In the genomic region with DNA sequence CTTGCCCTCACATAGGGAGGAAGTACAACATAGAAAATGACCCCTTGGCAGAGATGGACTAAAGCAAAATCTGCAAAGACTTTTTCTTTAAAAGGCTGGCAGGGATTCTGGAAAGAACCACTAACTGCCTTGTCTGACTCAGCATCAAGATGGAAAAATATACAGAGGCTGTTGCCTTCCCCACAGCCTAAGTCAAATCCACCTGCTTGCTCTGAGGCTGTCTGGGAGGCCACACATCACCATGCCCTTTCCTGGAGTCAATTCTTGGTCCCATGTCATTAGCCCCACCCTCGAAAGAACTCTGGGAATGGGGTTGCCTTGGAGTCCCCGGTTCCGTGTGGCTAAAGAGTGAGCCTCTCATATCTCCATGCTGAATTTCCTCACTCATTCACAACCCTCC, we compare ENCODE assay signal across 8 cellular contexts. TPM values are rescaled to one million over a fixed set of nuclear protein-coding genes. Genes with fewer than 3 reads are reported as not detected.
DNase-seq lines count a peak whose midpoint lies in the region; ATAC-seq and TF ChIP-seq lines count a peak whose summit lies in the region.

No MANE protein-coding gene starts in this region.

- no peaks in the 10 kb centered on the region for H3K9me3 Mint-ChIP-seq in CD4-positive, alpha-beta T cell
- H3K9me3 Mint-ChIP-seq in Caco-2 (ENCODE audit: unreplicated experiment), result no peaks in the 10 kb centered on the region

- H3K4me3 Mint-ChIP-seq in CD4-positive, alpha-beta T cell, result peak overlapping the region; percentile 46
- H3K4me3 Mint-ChIP-seq in Caco-2 (ENCODE audit: unreplicated experiment), result no peak overlapping the region

- no peaks in the 10 kb centered on the region for H3K27me3 ChIP-seq in CD4-positive, alpha-beta T cell (ENCODE audit: control insufficient read depth, insufficient read depth, low read length)
- H3K27me3 ChIP-seq in OCI-LY3 (ENCODE audit: low read depth, low read length) (no peaks in the 10 kb centered on the region), dorsolateral prefrontal cortex (no peaks in the 10 kb centered on the region), psoas muscle (ENCODE audit: insufficient read depth in 3 of 3, low read length in 2 of 3) (no peaks in the 10 kb centered on the region), Caco-2 (replicated peaks; ENCODE audit: control insufficient read depth, insufficient read depth, low read length) (no peaks in the 10 kb centered on the region)

- peaks cover 18% of the 10 kb centered on the region for H3K36me3 Mint-ChIP-seq in CD4-positive, alpha-beta T cell (ENCODE audit: low read depth)
- no peaks in the 10 kb centered on the region for H3K36me3 Mint-ChIP-seq in Caco-2 (ENCODE audit: insufficient read depth, unreplicated experiment)

- no peaks in the 10 kb centered on the region for H3K27me3 Mint-ChIP-seq in CD4-positive, alpha-beta T cell
- no peaks in the 10 kb centered on the region for H3K27me3 Mint-ChIP-seq in Caco-2 (ENCODE audit: insufficient read depth, unreplicated experiment)

- H3K4me1 ChIP-seq in OCI-LY3 (ENCODE audit: low read length), result peaks cover 97% of the 10 kb centered on the region
- H3K4me1 ChIP-seq in psoas muscle, result peaks cover 28% of the 10 kb centered on the region
- H3K4me1 ChIP-seq in Caco-2, result peaks cover 5% of the 10 kb centered on the region; the same call in 1 of the 2 replicates

- peaks cover 76% of the 10 kb centered on the region for H3K4me1 Mint-ChIP-seq in CD4-positive, alpha-beta T cell (ENCODE audit: low read depth)
- H3K4me1 Mint-ChIP-seq in Caco-2 (ENCODE audit: low read depth, unreplicated experiment), result peaks cover 10% of the 10 kb centered on the region

- H3K9ac ChIP-seq in OCI-LY3 (ENCODE audit: low read length), result peak overlapping the region; percentile 80

- no peak for ATAC-seq in CD4-positive, alpha-beta T cell (ENCODE audit: poor library complexity)
- ATAC-seq in psoas muscle, result peak in 3 of 4 donors; percentile 13 to 25 (median 16)

- H3K4me3 ChIP-seq in OCI-LY3 (ENCODE audit: low read length) (peak overlapping the region; percentile 52), dorsolateral prefrontal cortex (no peak overlapping the region), psoas muscle (no peak overlapping the region), Caco-2 (ENCODE audit: low read depth, low read length) (no peak overlapping the region)

- BruUV-seq in Caco-2 (replicated peaks; lab: Mats Ljungman, UMichigan), result no TSS peak

- H3K36me3 ChIP-seq in OCI-LY3 (replicated peaks; ENCODE audit: low read depth, low read length), result peaks cover 17% of the 10 kb centered on the region
- no peaks in the 10 kb centered on the region for H3K36me3 ChIP-seq in psoas muscle (ENCODE audit: insufficient read depth in 1 of 2, low read depth in 1 of 2)
- H3K36me3 ChIP-seq in Caco-2 (ENCODE audit: control insufficient read depth, insufficient read depth, low read length), result no peaks in the 10 kb centered on the region

- H3K27ac Mint-ChIP-seq in CD4-positive, alpha-beta T cell, result peak overlapping the region; percentile 87
- no peak overlapping the region for H3K27ac Mint-ChIP-seq in Caco-2 (ENCODE audit: unreplicated experiment)

- peaks cover 13% of the 10 kb centered on the region for H4K20me1 ChIP-seq in OCI-LY3 (ENCODE audit: insufficient read depth, low read length)

- H2AFZ ChIP-seq in OCI-LY3 (ENCODE audit: low read depth, low read length), result no peak overlapping the region

- H3K79me2 ChIP-seq in OCI-LY3 (ENCODE audit: low read length), result peaks cover 52% of the 10 kb centered on the region

- POLR2A ChIA-PET in CD4-positive, alpha-beta T cell (lab: Charles Lee), result no interaction called here
- POLR2A ChIA-PET in Caco-2 (lab: Charles Lee), result no interaction called here

- no peak for TF ChIP-seq CTCF in CD4-positive, alpha-beta T cell (IDR thresholded peaks at IDR 0.05)
- TF ChIP-seq CTCF in OCI-LY3 (IDR thresholded peaks at IDR 0.05; ENCODE audit: low read depth, low read length), result no peak
- TF ChIP-seq CTCF in dorsolateral prefrontal cortex (IDR thresholded peaks at IDR 0.05 in 54 of 56, conservative IDR thresholded peaks at IDR 0.05 in 2 of 56; ENCODE audit: low read depth in 1 of 56, partially characterized antibody in 56 of 56), result no peak
- TF ChIP-seq CTCF in psoas muscle (IDR thresholded peaks at IDR 0.05), result no peak
- TF ChIP-seq CTCF in Caco-2 (IDR thresholded peaks at IDR 0.05; ENCODE audit: insufficient read depth in 1 of 2, low read depth in 1 of 2, low read length in 1 of 2, severe bottlenecking in 1 of 2, unreplicated experiment in 1 of 2), result no peak

- H3K4me2 ChIP-seq in OCI-LY3 (ENCODE audit: low read length), result peak overlapping the region; percentile 75

- WGBS in psoas muscle, 3 donors, result 28 to 35% (median 31%) methylated on average over 3 of the region's 3 CpGs

- H3K27ac ChIP-seq in CD4-positive, alpha-beta T cell (ENCODE audit: low read depth, low read length), result no peak overlapping the region
- H3K27ac ChIP-seq in OCI-LY3 (ENCODE audit: low read length), result peak overlapping the region; percentile 98
- H3K27ac ChIP-seq in dorsolateral prefrontal cortex, result peak overlapping the region; percentile 5 to 93 (median 80)
- H3K27ac ChIP-seq in psoas muscle, result peak overlapping the region; percentile 78

- intact Hi-C loops in CD4-positive, alpha-beta T cell (cut with DNase I, micrococcal nuclease), result no loop called here
- intact Hi-C loops in dorsolateral prefrontal cortex (cut with DNase I) (no loop called here), psoas muscle (cut with DNase I) (loop anchor here in 1 of 2 donors (5.0 kb wide), 1 partner anchor 59 kb away; no protein-coding TSS in a partner anchor), Caco-2 (cut with micrococcal nuclease; ENCODE audit: unreplicated experiment) (no loop called here)

- no peaks in the 10 kb centered on the region for H3K9me3 ChIP-seq in CD4-positive, alpha-beta T cell (ENCODE audit: control insufficient read depth, low read length)
- H3K9me3 ChIP-seq in OCI-LY3 (ENCODE audit: insufficient read depth, low read length), result no peaks in the 10 kb centered on the region
- no peaks in the 10 kb centered on the region for H3K9me3 ChIP-seq in psoas muscle
- no peaks in the 10 kb centered on the region for H3K9me3 ChIP-seq in Caco-2

- CTCF ChIA-PET in CD4-positive, alpha-beta T cell (lab: Charles Lee), result interaction anchor here (1.5 kb wide), 1 partner anchor 80 kb away, joined by 4 read pairs; no protein-coding TSS in a partner anchor
- CTCF ChIA-PET in Caco-2 (lab: Charles Lee), result no interaction called here

- DNase-seq in CD4-positive, alpha-beta T cell, result no peak
- DNase-seq in dorsolateral prefrontal cortex, result no peak
- DNase-seq in psoas muscle, result no peak
- no peak for DNase-seq in NCI-H2227 treated with DMSO at 0.1 percent for 48 hours (lab: John Stamatoyannopoulos, UW)
- DNase-seq in NCI-H1092 treated with DMSO at 0.1 percent for 48 hours (lab: John Stamatoyannopoulos, UW), result no peak
- DNase-seq in Caco-2, result no peak
- no peak for DNase-seq in AML-193 (lab: John Stamatoyannopoulos, UW)

RNA-seq across cellular contexts. Expression of a gene that starts 39.5 kb away (rescaled TPM):
- not detected for total RNA-seq in CD4-positive, alpha-beta T cell
- total RNA-seq in dorsolateral prefrontal cortex (not detected), psoas muscle (under 1 TPM in 2 of 4 donors, not detected in 2; 0.17 to 0.27 TPM), Caco-2 (2022) (not detected in 2 replicates)
- not detected for polyA plus RNA-seq in psoas muscle
